Comparison of ENCODE assay signal across 8 cellular contexts in genomic region chr3:42581400-42581708, GRCh38. TPM values are rescaled to one million over a fixed set of nuclear protein-coding genes. Genes with fewer than 3 reads are reported as not detected.
DNase-seq lines count a peak whose midpoint lies in the region; ATAC-seq and TF ChIP-seq lines count a peak whose summit lies in the region.

No MANE protein-coding gene starts in this region.

- TF ChIP-seq CTCF in heart left ventricle (IDR thresholded peaks at IDR 0.05) (no peak), astrocyte of the cerebellum (IDR thresholded peaks at IDR 0.05; ENCODE audit: low read depth, low read length, missing control alignments) (no peak), lung (IDR thresholded peaks at IDR 0.05; ENCODE audit: control extremely low read depth, extremely low read depth) (no peak), uterus (IDR thresholded peaks at IDR 0.05) (no peak)

- DNase-seq in heart left ventricle = no peak
- no peak for DNase-seq in left ventricle myocardium superior
- DNase-seq in astrocyte of the cerebellum (ENCODE audit: low read depth) = no peak
- no peak for DNase-seq in lung (ENCODE audit: low spot score)
- no peak for DNase-seq in uterus
- DNase-seq in NCI-H128 (lab: John Stamatoyannopoulos, UW; ENCODE audit: unreplicated experiment) = no peak

- 0 to 2% (median 1%) methylated on average over 10 to 11 of the region's 11 CpGs for WGBS in heart left ventricle, 4 donors
- WGBS in lung, 2 donors = 0 to 2% methylated on average over 11 of the region's 11 CpGs

- H3K4me1 ChIP-seq in heart left ventricle (peaks cover 0 to 25% (median 14%) of the 10 kb centered on the region in 12 donors), lung (ENCODE audit: control insufficient read depth in 2 of 2, insufficient read depth in 2 of 2, low read length in 2 of 2) (peaks cover 0 to 6% of the 10 kb centered on the region in 2 donors), uterus (peaks cover 0 to 3% of the 10 kb centered on the region in 2 donors)

- in situ Hi-C loops in astrocyte of the cerebellum (cut with HindIII; ENCODE audit: low sequenced_read_pairs) = no loop called here

- H3K36me3 ChIP-seq in heart left ventricle = peaks cover 0 to 13% (median 0%) of the 10 kb centered on the region in 9 donors
- no peaks in the 10 kb centered on the region for H3K36me3 ChIP-seq in lung (ENCODE audit: control insufficient read depth in 2 of 2, insufficient read depth in 2 of 2, low read length in 2 of 2)
- no peaks in the 10 kb centered on the region for H3K36me3 ChIP-seq in uterus

- no peak for TF ChIP-seq POLR2A in heart left ventricle (IDR thresholded peaks at IDR 0.05)
- no peak for TF ChIP-seq POLR2A in uterus (IDR thresholded peaks at IDR 0.05)

- intact Hi-C loops in heart left ventricle (cut with DNase I) = loop anchor here in 7 of 10 donors (5.0 to 10.0 kb wide), 4 partner anchors 71 to 171 kb away; partner anchors contain the start of gene ZBTB47 (in 2 of the 7)
- intact Hi-C loops in left ventricle myocardium superior (cut with micrococcal nuclease) = loop anchor here (10.0 kb wide), 1 partner anchor 163 kb away; no protein-coding TSS in a partner anchor
- intact Hi-C loops in uterus (cut with DNase I; ENCODE audit: low total_unique reads) = no loop called here

- H3K4me3 ChIP-seq in heart left ventricle (peak overlapping the region; percentile 79 to 96 (median 88)), astrocyte of the cerebellum (ENCODE audit: low read depth, low read length) (peak overlapping the region; percentile 83), lung (peak overlapping the region; percentile 87), uterus (peak overlapping the region; percentile 71 to 85)

- peak overlapping the region; percentile 80 to 95 (median 89) for H3K27ac ChIP-seq in heart left ventricle
- peak overlapping the region; percentile 93 to 98 for H3K27ac ChIP-seq in lung (ENCODE audit: low read depth in 1 of 2, low read length in 1 of 2)
- H3K27ac ChIP-seq in uterus = peak overlapping the region; percentile 91 to 94

- ATAC-seq in heart left ventricle = no peak
- ATAC-seq in left ventricle myocardium superior = no peak
- ATAC-seq in lung (ENCODE audit: insufficient read depth, low FRiP score) = no peak
- no peak for ATAC-seq in HG02610 (IDR thresholded peaks at IDR 0.05; ENCODE audit: unreplicated experiment)
- ATAC-seq in GM19452 (IDR thresholded peaks at IDR 0.05; ENCODE audit: unreplicated experiment) = no peak

- H3K9me3 ChIP-seq in heart left ventricle (no peaks in the 10 kb centered on the region), lung (ENCODE audit: control insufficient read depth in 2 of 2, insufficient read depth in 1 of 2, low read length in 1 of 2) (no peaks in the 10 kb centered on the region), uterus (no peaks in the 10 kb centered on the region)

- no peaks in the 10 kb centered on the region for H3K27me3 ChIP-seq in heart left ventricle
- H3K27me3 ChIP-seq in lung (ENCODE audit: control insufficient read depth, insufficient read depth) = no peaks in the 10 kb centered on the region
- H3K27me3 ChIP-seq in uterus = no peaks in the 10 kb centered on the region

RNA-seq across cellular contexts. Expression of gene SEC22C, which starts 0.4 kb away (rescaled TPM):
- total RNA-seq in heart left ventricle = 10 to 100 TPM; 19.9 to 40.5 (median 28.9) TPM
- 10 to 100 TPM; 17.4 to 35.1 TPM for polyA plus RNA-seq in heart left ventricle
- total RNA-seq in left ventricle myocardium superior = 24.3 TPM
- 10 to 100 TPM; 35.1 to 61.4 TPM for total RNA-seq in lung
- polyA plus RNA-seq in lung = 10 to 100 TPM; 23.3 to 34.8 TPM
- 10 to 100 TPM; 49.7 to 82.6 (median 66.0) TPM for total RNA-seq in uterus

RNA-seq across cellular contexts. Expression of gene SS18L2, which starts 9.3 kb away (rescaled TPM):
- 10 to 100 TPM; 10.7 to 16.9 (median 12.8) TPM for total RNA-seq in heart left ventricle
- 10 to 100 TPM; 30.9 to 34.6 TPM for polyA plus RNA-seq in heart left ventricle
- 9.7 TPM for total RNA-seq in left ventricle myocardium superior
- total RNA-seq in lung = 10 to 100 TPM; 14.0 to 20.3 TPM
- 10 to 100 TPM; 30.3 to 65.7 TPM for polyA plus RNA-seq in lung
- 10 to 100 TPM in 3 of 4 donors, 1 to 10 TPM in 1; 7.4 to 20.0 (median 15.7) TPM for total RNA-seq in uterus

RNA-seq across cellular contexts. Expression of gene NKTR, which starts 19.1 kb away (rescaled TPM):
- total RNA-seq in heart left ventricle (10 to 100 TPM; 14.6 to 40.6 (median 20.9) TPM), left ventricle myocardium superior (23.6 TPM), lung (100 to 1,000 TPM in 1 of 2 donors, 10 to 100 TPM in 1; 67.7 to 291 TPM), uterus (100 to 1,000 TPM; 119 to 361 (median 164) TPM)
- polyA plus RNA-seq in heart left ventricle (10 to 100 TPM; 10.7 to 31.3 TPM), lung (10 to 100 TPM; 15.3 to 38.1 TPM)
